ENCODE assay signal across 21 cellular contexts in the genomic region with DNA sequence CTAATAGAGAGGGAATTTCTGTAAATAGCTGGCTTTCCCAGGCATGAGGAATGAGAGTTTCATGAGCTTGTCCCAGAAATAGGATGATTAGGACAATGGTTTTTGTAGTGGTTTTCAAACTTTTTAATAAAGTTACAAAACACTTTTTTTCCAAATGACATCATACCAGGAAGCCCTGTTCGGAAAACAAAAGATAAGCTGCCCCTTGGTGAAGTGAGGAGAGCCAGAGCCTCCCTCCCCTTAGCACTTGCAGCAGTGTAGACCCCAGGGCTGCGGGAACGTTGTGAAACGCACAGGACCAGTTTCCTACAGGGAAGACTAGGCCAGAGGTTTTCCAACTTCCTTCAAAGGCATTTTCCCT. TPM values are rescaled to one million over a fixed set of nuclear protein-coding genes. Genes with fewer than 3 reads are reported as not detected.
A peak's percentile ranks its signal among the peaks of the same experiment; 100 is the strongest.
DNase-seq lines count a peak whose midpoint lies in the region; ATAC-seq, FAIRE-seq and TF ChIP-seq lines count a peak whose summit lies in the region.
"Had no signal": no experiment of that assay in that cellular context is flagged by ENCODE, and none has a peak within 500 bp of the region (broad histone marks: within the 10 kb centered on the region; RNA-seq: fewer than 3 reads in every experiment).

No MANE protein-coding gene starts in this region.

- no peak overlapping the region for H3K4me2 ChIP-seq in HepG2 (ENCODE audit: low read depth, low read length)
- H3K4me2 ChIP-seq: BLaER1, PC-9 had no signal

- DNase-seq in HepG2 (ENCODE audit: low spot score): no peak
- no peak for DNase-seq in right lobe of liver
- DNase-seq in central memory CD8-positive, alpha-beta T cell (ENCODE audit: low spot score in 2 of 2): no peak
- DNase-seq in neural crest cell (ENCODE audit: low read depth, low spot score): no peak
- DNase-seq in RKO (ENCODE audit: low spot score): no peak
- no peak for DNase-seq in NCI-H1105 (lab: John Stamatoyannopoulos, UW)
- no peak for DNase-seq in foreskin keratinocyte
- DNase-seq: CD4-positive, alpha-beta memory T cell; DMS79 treated with DMSO at 0.1 percent for 48 hours; H9; IMR-90; Kasumi-1; MG63; NCI-H1048; NCI-H146; NCI-H2029 treated with DMSO at 0.1 percent for 48 hours; NCI-H2171; NCI-H526; PC-9 had no signal

- no peak for ATAC-seq in HepG2
- no peak for ATAC-seq in right lobe of liver
- ATAC-seq in central memory CD8-positive, alpha-beta T cell (replicated peaks; ENCODE audit: extremely low read depth, poor library complexity, severe bottlenecking): no peak
- ATAC-seq in foreskin keratinocyte: no peak

- H3K9me3 Mint-ChIP-seq in central memory CD8-positive, alpha-beta T cell: no peaks in the 10 kb centered on the region
- no peaks in the 10 kb centered on the region for H3K9me3 Mint-ChIP-seq in neural crest cell
- H3K9me3 Mint-ChIP-seq: CD4-positive, alpha-beta memory T cell; H9 had no signal

- H3K9me3 ChIP-seq in HepG2 (ENCODE audit: low read length): no peaks in the 10 kb centered on the region
- H3K9me3 ChIP-seq in right lobe of liver: no peaks in the 10 kb centered on the region
- H3K9me3 ChIP-seq: BLaER1, MG63, SJSA1 had no signal

- H3K4me1 ChIP-seq in HepG2 (ENCODE audit: insufficient read depth, low read length): peaks cover 20% of the 10 kb centered on the region
- peaks cover 0 to 16% (median 0%) of the 10 kb centered on the region in 4 donors for H3K4me1 ChIP-seq in right lobe of liver
- peaks cover 5% of the 10 kb centered on the region for H3K4me1 ChIP-seq in foreskin keratinocyte

- no peak overlapping the region for H3K27ac ChIP-seq in HepG2 (ENCODE audit: extremely low read length, insufficient read depth, low read length)
- no peak overlapping the region for H3K27ac ChIP-seq in right lobe of liver
- H3K27ac ChIP-seq in foreskin keratinocyte: no peak overlapping the region
- H3K27ac ChIP-seq: BLaER1, PC-9, SJSA1 had no signal

- in situ Hi-C loops in HepG2 (cut with HindIII; ENCODE audit: extremely low pct_ligation_motif_present, low pct_unique_long_range_greater_than_20kb): loop anchor here (25.0 kb wide), 1 partner anchor 854 kb away; a partner anchor contains a TSS

- H3K9ac ChIP-seq in HepG2 (ENCODE audit: insufficient read depth, low read depth, low read length): no peak overlapping the region
- H3K9ac ChIP-seq: BLaER1 had no signal

- H3K36me3 Mint-ChIP-seq in central memory CD8-positive, alpha-beta T cell (ENCODE audit: insufficient read depth): peaks cover 64% of the 10 kb centered on the region
- peaks cover 14% of the 10 kb centered on the region for H3K36me3 Mint-ChIP-seq in neural crest cell (ENCODE audit: low read depth)

- H3K27me3 Mint-ChIP-seq in central memory CD8-positive, alpha-beta T cell: no peaks in the 10 kb centered on the region
- H3K27me3 Mint-ChIP-seq in neural crest cell (ENCODE audit: low read depth): no peaks in the 10 kb centered on the region
- H3K27me3 Mint-ChIP-seq: CD4-positive, alpha-beta memory T cell had no signal

- peaks cover 17% of the 10 kb centered on the region; the same call in 1 of the 2 replicates for H4K20me1 ChIP-seq in HepG2 (ENCODE audit: insufficient read depth, low read length)

- no peak overlapping the region for H3K4me3 Mint-ChIP-seq in central memory CD8-positive, alpha-beta T cell
- H3K4me3 Mint-ChIP-seq in neural crest cell: peak overlapping the region; percentile 27

- no peak overlapping the region for H3K4me3 ChIP-seq in HepG2 (replicated peaks in 1 of 3; ENCODE audit: insufficient read depth in 1 of 3, low read depth in 2 of 3, low read length in 3 of 3)
- no peak overlapping the region for H3K4me3 ChIP-seq in right lobe of liver
- H3K4me3 ChIP-seq: BLaER1, MG63, PC-9, SJSA1 had no signal

- H2AFZ ChIP-seq in HepG2 (ENCODE audit: low read length): no peak overlapping the region
- H2AFZ ChIP-seq: PC-9 had no signal

- peak overlapping the region; percentile 51 for H3K27ac Mint-ChIP-seq in central memory CD8-positive, alpha-beta T cell (ENCODE audit: low read depth)
- no peak overlapping the region for H3K27ac Mint-ChIP-seq in neural crest cell (ENCODE audit: unreplicated experiment)
- H3K27ac Mint-ChIP-seq: H9 had no signal

- intact Hi-C loops in HepG2 (cut with micrococcal nuclease; ENCODE audit: unreplicated experiment) (no loop called here), right lobe of liver (cut with DNase I) (no loop called here)

- TF ChIP-seq POLR2A in HepG2 (IDR thresholded peaks at IDR 0.05; ENCODE audit: insufficient read depth in 1 of 2, low read depth in 2 of 2, low read length in 2 of 2) (no peak), right lobe of liver (IDR thresholded peaks at IDR 0.05) (no peak)

- TF ChIP-seq EP300 in HepG2 (IDR thresholded peaks at IDR 0.05; ENCODE audit: low read depth in 2 of 2, low read length in 2 of 2) (no peak), HepG2 (CRISPR knock-in tag; IDR thresholded peaks at IDR 0.05; ENCODE audit: borderline replicate concordance) (no peak)

- peaks cover 61 to 87% of the 10 kb centered on the region in 2 experiments for H3K36me3 ChIP-seq in HepG2 (replicated peaks in 1 of 2; ENCODE audit: control insufficient read depth in 1 of 2, insufficient read depth in 2 of 2, low read length in 2 of 2)
- peaks cover 0 to 79% (median 28%) of the 10 kb centered on the region in 4 donors for H3K36me3 ChIP-seq in right lobe of liver

- 98% methylated on average over 4 of the region's 4 CpGs for WGBS in HepG2 (ENCODE audit: low lambda C conversion rate)
- 74% methylated on average over 4 of the region's 4 CpGs for WGBS in right lobe of liver (ENCODE audit: insufficient coverage, low coverage, low lambda C conversion rate, missing lambda C conversion rate)

- H3K27me3 ChIP-seq in HepG2 (ENCODE audit: control insufficient read depth in 1 of 2, insufficient read depth in 2 of 2, low read length in 2 of 2): no peaks in the 10 kb centered on the region
- no peaks in the 10 kb centered on the region for H3K27me3 ChIP-seq in right lobe of liver
- no peaks in the 10 kb centered on the region for H3K27me3 ChIP-seq in foreskin keratinocyte
- H3K27me3 ChIP-seq: BLaER1, MG63, SJSA1 had no signal

- CTCF ChIA-PET in HepG2 (lab: Yijun Ruan, JAX; ENCODE audit: low intra/inter-chr PET ratio, low total read pairs): no interaction called here

- H3K4me1 Mint-ChIP-seq in central memory CD8-positive, alpha-beta T cell: peaks cover 37% of the 10 kb centered on the region
- peaks cover 22% of the 10 kb centered on the region for H3K4me1 Mint-ChIP-seq in neural crest cell
- H3K4me1 Mint-ChIP-seq: H9 had no signal

- H3K79me2 ChIP-seq in HepG2 (ENCODE audit: insufficient read depth, low read length): peaks cover 29% of the 10 kb centered on the region

- no peak for FAIRE-seq in HepG2 (lab: Jason Lieb, UNC)

- BruUV-seq in HepG2 (replicated peaks; lab: Mats Ljungman, UMichigan): no TSS peak

- TF ChIP-seq CTCF in HepG2 (CRISPR knock-in tag; IDR thresholded peaks at IDR 0.05) (no peak), right lobe of liver (IDR thresholded peaks at IDR 0.05) (no peak), neural crest cell (conservative IDR thresholded peaks at IDR 0.05) (no peak), foreskin keratinocyte (conservative IDR thresholded peaks at IDR 0.05) (no peak)

- POLR2A ChIA-PET in HepG2 (lab: Yijun Ruan, JAX): interaction anchor here (0.9 kb wide), 1 partner anchor 25 kb away, joined by 3 read pairs; no protein-coding TSS in a partner anchor

- no peak for TF ChIP-seq RAD21 in HepG2 (CRISPR knock-in tag; IDR thresholded peaks at IDR 0.05)

RNA-seq across cellular contexts. Expression of a gene that starts 7.6 kb away (rescaled TPM):
- total RNA-seq in HepG2 (2016; rRNA removed; fragmentation: Illumina TruSeq; extraction: Trizol) (10.1 and 16.2 TPM in 2 replicates), right lobe of liver (10 to 100 TPM; 13.0 to 26.2 (median 20.9) TPM), neural crest cell (63.6 and 67.1 TPM in 2 replicates), foreskin keratinocyte (23.0 and 25.2 TPM in 2 replicates)
- 22.4 and 23.4 TPM in 2 replicates for total RNA-seq in HepG2 (2016; cell fraction: cytosol; rRNA removed; fragmentation: Illumina TruSeq; extraction: Trizol; ENCODE audit: low read depth)
- 7.9 and 15.3 TPM in 2 replicates for total RNA-seq in HepG2 (2016; cell fraction: insoluble cytoplasmic fraction; rRNA removed; fragmentation: Illumina TruSeq; extraction: Trizol)
- total RNA-seq in HepG2 (2016; cell fraction: membrane; rRNA removed; fragmentation: Illumina TruSeq; extraction: Trizol): 18.4 and 19.8 TPM in 2 replicates
- 21.9 and 27.5 TPM in 2 replicates for total RNA-seq in HepG2 (2016; cell fraction: nucleus; rRNA removed; fragmentation: Illumina TruSeq; extraction: Trizol)
- polyA plus RNA-seq in HepG2 (2011; rRNA removed) (13.7 and 14.8 TPM in 2 replicates), foreskin keratinocyte (30.9 and 31.2 TPM in 2 replicates)
- polyA plus RNA-seq in HepG2 (2011; cell fraction: cytosol; rRNA removed): 3.3 and 5.2 TPM in 2 replicates
- polyA plus RNA-seq in HepG2 (2011; cell fraction: nucleus; rRNA removed): 105 and 114 TPM in 2 replicates
- polyA plus RNA-seq in HepG2 (2012): 26.9 and 27.9 TPM in 2 replicates
- 3.9 TPM in 2 replicates for polyA plus RNA-seq in HepG2 (2016; cell fraction: cytosol; fragmentation: Illumina TruSeq; extraction: Trizol; ENCODE audit: low read depth)
- 20.3 and 27.9 TPM in 2 replicates for polyA plus RNA-seq in HepG2 (2016; cell fraction: insoluble cytoplasmic fraction; fragmentation: Illumina TruSeq; extraction: Trizol; ENCODE audit: low read depth)
- 7.5 and 9.2 TPM in 2 replicates for polyA plus RNA-seq in HepG2 (2016; cell fraction: membrane; fragmentation: Illumina TruSeq; extraction: Trizol; ENCODE audit: low read depth)
- polyA plus RNA-seq in HepG2 (2016; cell fraction: nucleus; fragmentation: Illumina TruSeq; extraction: Trizol; ENCODE audit: insufficient read depth, low read depth): 74.8 and 79.3 TPM in 2 replicates
- 18.8 and 22.6 TPM in 2 replicates for polyA minus RNA-seq in HepG2 (2011; rRNA and poly(A)+ RNA removed; ENCODE audit: low replicate concordance)
- 8.0 and 10.7 TPM in 2 replicates for polyA minus RNA-seq in HepG2 (2011; cell fraction: cytosol; rRNA and poly(A)+ RNA removed)
- 80.9 and 81.4 TPM in 2 replicates for polyA minus RNA-seq in HepG2 (2011; cell fraction: nucleus; rRNA and poly(A)+ RNA removed)

RNA-seq across cellular contexts. Expression of a gene that starts 15.1 kb away (rescaled TPM):
- total RNA-seq in HepG2 (2016; rRNA removed; fragmentation: Illumina TruSeq; extraction: Trizol) (9.1 and 11.0 TPM in 2 replicates), right lobe of liver (10 to 100 TPM; 12.8 to 23.0 (median 17.6) TPM), neural crest cell (62.8 and 67.0 TPM in 2 replicates), foreskin keratinocyte (25.7 and 26.6 TPM in 2 replicates)
- 8.4 TPM in 2 replicates for total RNA-seq in HepG2 (2016; cell fraction: cytosol; rRNA removed; fragmentation: Illumina TruSeq; extraction: Trizol; ENCODE audit: low read depth)
- total RNA-seq in HepG2 (2016; cell fraction: insoluble cytoplasmic fraction; rRNA removed; fragmentation: Illumina TruSeq; extraction: Trizol): 6.9 and 9.6 TPM in 2 replicates
- total RNA-seq in HepG2 (2016; cell fraction: membrane; rRNA removed; fragmentation: Illumina TruSeq; extraction: Trizol): 15.8 and 18.7 TPM in 2 replicates
- 17.7 and 22.5 TPM in 2 replicates for total RNA-seq in HepG2 (2016; cell fraction: nucleus; rRNA removed; fragmentation: Illumina TruSeq; extraction: Trizol)
- polyA plus RNA-seq in HepG2 (2011; rRNA removed) (8.4 and 9.2 TPM in 2 replicates), foreskin keratinocyte (37.0 and 39.0 TPM in 2 replicates)
- polyA plus RNA-seq in HepG2 (2011; cell fraction: cytosol; rRNA removed): 3.3 and 4.5 TPM in 2 replicates
- polyA plus RNA-seq in HepG2 (2011; cell fraction: nucleus; rRNA removed): 64.8 and 74.5 TPM in 2 replicates
- 16.5 and 32.3 TPM in 2 replicates for polyA plus RNA-seq in HepG2 (2012)
- 27.2 and 27.7 TPM in 2 replicates for polyA plus RNA-seq in HepG2 (2016; cell fraction: cytosol; fragmentation: Illumina TruSeq; extraction: Trizol; ENCODE audit: low read depth)
- 18.2 and 24.7 TPM in 2 replicates for polyA plus RNA-seq in HepG2 (2016; cell fraction: insoluble cytoplasmic fraction; fragmentation: Illumina TruSeq; extraction: Trizol; ENCODE audit: low read depth)
- polyA plus RNA-seq in HepG2 (2016; cell fraction: membrane; fragmentation: Illumina TruSeq; extraction: Trizol; ENCODE audit: low read depth): 38.9 and 40.6 TPM in 2 replicates
- 77.8 and 81.5 TPM in 2 replicates for polyA plus RNA-seq in HepG2 (2016; cell fraction: nucleus; fragmentation: Illumina TruSeq; extraction: Trizol; ENCODE audit: insufficient read depth, low read depth)
- 5.4 and 5.5 TPM in 2 replicates for polyA minus RNA-seq in HepG2 (2011; rRNA and poly(A)+ RNA removed; ENCODE audit: low replicate concordance)
- 7.9 and 8.3 TPM in 2 replicates for polyA minus RNA-seq in HepG2 (2011; cell fraction: cytosol; rRNA and poly(A)+ RNA removed)
- 8.9 and 10.8 TPM in 2 replicates for polyA minus RNA-seq in HepG2 (2011; cell fraction: nucleus; rRNA and poly(A)+ RNA removed)

RNA-seq across cellular contexts. Expression of a gene that starts 33.2 kb away (rescaled TPM):
- total RNA-seq in HepG2 (2016; rRNA removed; fragmentation: Illumina TruSeq; extraction: Trizol) (9.0 and 27.8 TPM in 2 replicates), right lobe of liver (10 to 100 TPM; 12.1 to 31.3 (median 22.6) TPM), neural crest cell (94.5 and 100.0 TPM in 2 replicates), foreskin keratinocyte (16.0 TPM in 2 replicates)
- 13.8 and 14.2 TPM in 2 replicates for total RNA-seq in HepG2 (2016; cell fraction: cytosol; rRNA removed; fragmentation: Illumina TruSeq; extraction: Trizol; ENCODE audit: low read depth)
- total RNA-seq in HepG2 (2016; cell fraction: insoluble cytoplasmic fraction; rRNA removed; fragmentation: Illumina TruSeq; extraction: Trizol): 9.7 and 19.4 TPM in 2 replicates
- 6.2 and 6.3 TPM in 2 replicates for total RNA-seq in HepG2 (2016; cell fraction: membrane; rRNA removed; fragmentation: Illumina TruSeq; extraction: Trizol)
- total RNA-seq in HepG2 (2016; cell fraction: nucleus; rRNA removed; fragmentation: Illumina TruSeq; extraction: Trizol): 19.4 and 23.7 TPM in 2 replicates
- polyA plus RNA-seq in HepG2 (2011; rRNA removed) (4.9 TPM in 2 replicates), foreskin keratinocyte (0.60 and 0.96 TPM in 2 replicates)
- polyA plus RNA-seq in HepG2 (2011; cell fraction: cytosol; rRNA removed): 0.72 and 0.78 TPM in 2 replicates
- polyA plus RNA-seq in HepG2 (2011; cell fraction: nucleus; rRNA removed): 29.7 and 43.5 TPM in 2 replicates
- polyA plus RNA-seq in HepG2 (2012): 14.4 and 16.2 TPM in 2 replicates
- polyA plus RNA-seq in HepG2 (2016; cell fraction: cytosol; fragmentation: Illumina TruSeq; extraction: Trizol; ENCODE audit: low read depth): 0.08 and 0.18 TPM in 2 replicates
- polyA plus RNA-seq in HepG2 (2016; cell fraction: insoluble cytoplasmic fraction; fragmentation: Illumina TruSeq; extraction: Trizol; ENCODE audit: low read depth): 4.1 and 8.0 TPM in 2 replicates
- 0.25 and 0.49 TPM in 2 replicates for polyA plus RNA-seq in HepG2 (2016; cell fraction: membrane; fragmentation: Illumina TruSeq; extraction: Trizol; ENCODE audit: low read depth)
- polyA plus RNA-seq in HepG2 (2016; cell fraction: nucleus; fragmentation: Illumina TruSeq; extraction: Trizol; ENCODE audit: insufficient read depth, low read depth): 43.3 and 55.9 TPM in 2 replicates
- 32.0 and 40.1 TPM in 2 replicates for polyA minus RNA-seq in HepG2 (2011; rRNA and poly(A)+ RNA removed; ENCODE audit: low replicate concordance)
- polyA minus RNA-seq in HepG2 (2011; cell fraction: cytosol; rRNA and poly(A)+ RNA removed): 12.0 and 13.6 TPM in 2 replicates
- 24.1 and 38.5 TPM in 2 replicates for polyA minus RNA-seq in HepG2 (2011; cell fraction: nucleus; rRNA and poly(A)+ RNA removed)

RNA-seq across cellular contexts. Expression of a gene that starts 55.6 kb away (rescaled TPM):
- 19.5 and 22.7 TPM in 2 replicates for total RNA-seq in HepG2 (2016; rRNA removed; fragmentation: Illumina TruSeq; extraction: Trizol)
- 4.4 and 4.7 TPM in 2 replicates for total RNA-seq in HepG2 (2016; cell fraction: cytosol; rRNA removed; fragmentation: Illumina TruSeq; extraction: Trizol; ENCODE audit: low read depth)
- 18.5 and 18.8 TPM in 2 replicates for total RNA-seq in HepG2 (2016; cell fraction: insoluble cytoplasmic fraction; rRNA removed; fragmentation: Illumina TruSeq; extraction: Trizol)
- 17.9 and 18.1 TPM in 2 replicates for total RNA-seq in HepG2 (2016; cell fraction: membrane; rRNA removed; fragmentation: Illumina TruSeq; extraction: Trizol)
- total RNA-seq in HepG2 (2016; cell fraction: nucleus; rRNA removed; fragmentation: Illumina TruSeq; extraction: Trizol): 10.6 and 14.1 TPM in 2 replicates
- 9.7 and 11.9 TPM in 2 replicates for polyA plus RNA-seq in HepG2 (2011; rRNA removed)
- polyA plus RNA-seq in HepG2 (2011; cell fraction: cytosol; rRNA removed): 9.3 and 9.8 TPM in 2 replicates
- 19.3 and 19.5 TPM in 2 replicates for polyA plus RNA-seq in HepG2 (2011; cell fraction: nucleus; rRNA removed)
- polyA plus RNA-seq in HepG2 (2012): 8.9 and 9.8 TPM in 2 replicates
- polyA plus RNA-seq in HepG2 (2016; cell fraction: cytosol; fragmentation: Illumina TruSeq; extraction: Trizol; ENCODE audit: low read depth): 2.5 and 2.8 TPM in 2 replicates
- polyA plus RNA-seq in HepG2 (2016; cell fraction: insoluble cytoplasmic fraction; fragmentation: Illumina TruSeq; extraction: Trizol; ENCODE audit: low read depth): 17.8 and 20.4 TPM in 2 replicates
- polyA plus RNA-seq in HepG2 (2016; cell fraction: membrane; fragmentation: Illumina TruSeq; extraction: Trizol; ENCODE audit: low read depth): 9.1 and 9.3 TPM in 2 replicates
- 15.4 and 16.6 TPM in 2 replicates for polyA plus RNA-seq in HepG2 (2016; cell fraction: nucleus; fragmentation: Illumina TruSeq; extraction: Trizol; ENCODE audit: insufficient read depth, low read depth)
- polyA minus RNA-seq in HepG2 (2011; rRNA and poly(A)+ RNA removed; ENCODE audit: low replicate concordance): 20.5 and 25.2 TPM in 2 replicates
- polyA minus RNA-seq in HepG2 (2011; cell fraction: cytosol; rRNA and poly(A)+ RNA removed): 13.1 and 17.3 TPM in 2 replicates
- polyA minus RNA-seq in HepG2 (2011; cell fraction: nucleus; rRNA and poly(A)+ RNA removed): 14.9 and 15.7 TPM in 2 replicates
- total RNA-seq in right lobe of liver: 1 to 10 TPM; 3.9 to 5.8 (median 4.4) TPM
- 23.0 and 23.2 TPM in 2 replicates for total RNA-seq in neural crest cell
- 7.6 and 8.4 TPM in 2 replicates for total RNA-seq in foreskin keratinocyte
- 3.6 and 4.2 TPM in 2 replicates for polyA plus RNA-seq in foreskin keratinocyte
